9 cellular contexts compared by ENCODE assay signal in the genomic region with DNA sequence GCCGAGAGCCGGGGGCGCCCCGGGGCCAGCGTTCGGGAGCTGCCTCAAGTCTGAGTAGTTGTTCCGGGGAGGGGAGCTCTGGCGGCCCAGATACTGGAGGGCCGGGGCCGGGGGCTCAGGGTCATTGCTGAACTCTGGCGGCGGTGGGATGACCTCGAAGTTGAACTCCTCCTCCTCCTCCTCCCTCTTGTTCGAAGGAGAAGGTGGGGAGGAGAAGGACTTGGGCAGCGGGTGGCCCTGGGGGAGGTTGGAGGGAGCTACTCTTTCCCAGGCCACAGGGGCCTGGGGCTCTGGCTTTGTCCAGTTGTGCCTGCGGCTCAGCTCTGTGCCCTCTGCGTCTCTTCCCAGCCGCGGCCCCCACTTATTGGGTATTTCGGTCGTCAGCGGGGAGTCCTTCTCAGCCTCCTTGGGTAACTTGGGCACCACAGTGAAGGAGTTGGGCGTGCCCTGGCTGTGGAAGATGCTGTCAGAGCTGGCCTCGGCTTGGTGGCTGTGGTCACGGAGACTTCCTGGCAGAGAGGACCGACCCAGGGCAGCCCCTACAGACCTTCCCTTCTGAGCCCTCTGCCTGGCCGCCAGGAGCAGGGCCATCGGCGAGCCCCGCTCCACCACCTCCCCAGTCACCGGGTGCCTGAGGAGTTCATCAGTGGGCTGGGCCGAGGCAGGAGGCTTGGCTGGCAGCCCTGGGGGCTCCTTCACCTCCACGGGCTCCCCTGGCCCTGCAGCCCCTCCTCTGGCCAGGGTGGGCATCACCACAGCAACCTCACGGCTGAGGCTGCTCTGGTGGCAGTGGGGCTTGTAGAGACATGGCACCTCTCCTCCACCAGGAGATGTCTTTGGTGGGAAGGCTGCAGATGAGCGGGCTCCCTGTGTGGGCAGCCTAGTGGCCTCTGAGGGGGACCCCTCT. TPM values are rescaled to one million over a fixed set of nuclear protein-coding genes. Genes with fewer than 3 reads are reported as not detected.
A peak's percentile ranks its signal among the peaks of the same experiment; 100 is the strongest.
DNase-seq lines count a peak whose midpoint lies in the region; ATAC-seq, FAIRE-seq and TF ChIP-seq lines count a peak whose summit lies in the region.
"Had no signal": no experiment of that assay in that cellular context is flagged by ENCODE, and none has a peak within 500 bp of the region (broad histone marks: within the 10 kb centered on the region; RNA-seq: fewer than 3 reads in every experiment).

No MANE protein-coding gene starts in this region.

- peak overlapping the region; percentile 45 for H2AFZ ChIP-seq in hepatocyte

- no peak for TF ChIP-seq CTCF in hepatocyte (IDR thresholded peaks at IDR 0.05; ENCODE audit: poor library complexity)
- TF ChIP-seq CTCF in thoracic aorta (IDR thresholded peaks at IDR 0.05), result no peak

- H3K4me1 Mint-ChIP-seq in activated T-cell treated with anti-CD3 and anti-CD28 coated beads, Interleukin-2, amount 50 U/mL, for 4 hours (ENCODE audit: low read depth), result peaks cover 12% of the 10 kb centered on the region
- H3K4me1 Mint-ChIP-seq in T-helper 2 cell treated with Interferon-gamma antibody and Interleukin-4, amounts not matched to agents 5 μg/mL and 100 μg/mL, for 36 hours (ENCODE audit: low read depth), result peaks cover 13% of the 10 kb centered on the region

- peak overlapping the region; percentile 68 for H3K4me2 ChIP-seq in hepatocyte

- H3K27me3 Mint-ChIP-seq in activated T-cell treated with anti-CD3 and anti-CD28 coated beads, Interleukin-2, amount 50 U/mL, for 4 hours (ENCODE audit: low read depth), result no peaks in the 10 kb centered on the region
- peaks cover 2% of the 10 kb centered on the region for H3K27me3 Mint-ChIP-seq in T-helper 2 cell treated with Interferon-gamma antibody and Interleukin-4, amounts not matched to agents 5 μg/mL and 100 μg/mL, for 36 hours (ENCODE audit: low read depth)

- 89% methylated on average over 19 of the region's 35 CpGs for WGBS in hepatocyte (ENCODE audit: low lambda C conversion rate, missing lambda C conversion rate)

- H3K36me3 ChIP-seq in hepatocyte (replicated peaks; ENCODE audit: insufficient read depth, low read depth) (no peaks in the 10 kb centered on the region), thoracic aorta (no peaks in the 10 kb centered on the region)

- peaks cover 2% of the 10 kb centered on the region for H3K79me2 ChIP-seq in hepatocyte

- ATAC-seq in activated T-cell treated with anti-CD3 and anti-CD28 coated beads, Interleukin-2, amount 50 U/mL, for 4 hours, result peak; percentile 32 to 33
- ATAC-seq in thoracic aorta (ENCODE audit: insufficient number of reproducible peaks, low FRiP score, low read depth), result no peak
- ATAC-seq in GM21737 (IDR thresholded peaks at IDR 0.05; ENCODE audit: unreplicated experiment), result no peak
- no peak for ATAC-seq in HG03571 (IDR thresholded peaks at IDR 0.05; ENCODE audit: unreplicated experiment)

- no peaks in the 10 kb centered on the region for H3K9me2 ChIP-seq in hepatocyte (replicated peaks; ENCODE audit: insufficient read depth)

- no peaks in the 10 kb centered on the region for H3K9me3 ChIP-seq in hepatocyte (ENCODE audit: low read depth)
- no peaks in the 10 kb centered on the region for H3K9me3 ChIP-seq in thoracic aorta

- H3K4me3 ChIP-seq in hepatocyte (no peak overlapping the region), thoracic aorta (peak overlapping the region; percentile 66)

- H3K27ac ChIP-seq in hepatocyte, result no peak overlapping the region
- no peak overlapping the region for H3K27ac ChIP-seq in thoracic aorta

- DNase-seq in activated T-cell treated with anti-CD3 and anti-CD28 coated beads, Interleukin-2, amount 50 U/mL, for 4 hours, result no peak
- no peak for DNase-seq in activated T-cell treated with anti-CD3 and anti-CD28 coated beads, Interleukin-2, amount 50 U/mL, for 1 hour
- no peak for DNase-seq in T-helper 2 cell treated with Interferon-gamma antibody and Interleukin-4, amounts not matched to agents 5 μg/mL and 100 μg/mL, for 36 hours (ENCODE audit: low spot score)
- DNase-seq in hepatocyte (ENCODE audit: low spot score), result no peak
- no peak for DNase-seq in thoracic aorta (ENCODE audit: low spot score)
- no peak for DNase-seq in urothelium cell line (ENCODE audit: low spot score)
- DNase-seq: NCI-H1694 treated with DMSO at 0.1 percent for 48 hours had no signal

- no peak overlapping the region for H3K27ac Mint-ChIP-seq in T-helper 2 cell treated with Interferon-gamma antibody and Interleukin-4, amounts not matched to agents 5 μg/mL and 100 μg/mL, for 36 hours

- H3K4me1 ChIP-seq in hepatocyte (ENCODE audit: insufficient read depth), result peaks cover 43% of the 10 kb centered on the region
- H3K4me1 ChIP-seq in thoracic aorta (ENCODE audit: control insufficient read depth in 1 of 2, low read depth in 2 of 2), result peaks cover 4 to 6% of the 10 kb centered on the region in 2 donors

- peak overlapping the region; percentile 55 for H3K4me3 Mint-ChIP-seq in activated T-cell treated with anti-CD3 and anti-CD28 coated beads, Interleukin-2, amount 50 U/mL, for 4 hours
- H3K4me3 Mint-ChIP-seq in T-helper 2 cell treated with Interferon-gamma antibody and Interleukin-4, amounts not matched to agents 5 μg/mL and 100 μg/mL, for 36 hours, result peak overlapping the region; percentile 33

- no peak for FAIRE-seq in urothelium cell line (lab: Jason Lieb, UNC)

- H4K20me1 ChIP-seq in hepatocyte (ENCODE audit: insufficient read depth, poor library complexity, severe bottlenecking), result no peaks in the 10 kb centered on the region

- H3K9me3 Mint-ChIP-seq in activated T-cell treated with anti-CD3 and anti-CD28 coated beads, Interleukin-2, amount 50 U/mL, for 4 hours, result no peaks in the 10 kb centered on the region
- H3K9me3 Mint-ChIP-seq in T-helper 2 cell treated with Interferon-gamma antibody and Interleukin-4, amounts not matched to agents 5 μg/mL and 100 μg/mL, for 36 hours, result no peaks in the 10 kb centered on the region

- H3K27me3 ChIP-seq in hepatocyte (no peaks in the 10 kb centered on the region), thoracic aorta (replicated peaks; ENCODE audit: insufficient read depth) (no peaks in the 10 kb centered on the region)

- no peaks in the 10 kb centered on the region for H3K36me3 Mint-ChIP-seq in activated T-cell treated with anti-CD3 and anti-CD28 coated beads, Interleukin-2, amount 50 U/mL, for 4 hours (ENCODE audit: insufficient read depth)
- no peaks in the 10 kb centered on the region for H3K36me3 Mint-ChIP-seq in T-helper 2 cell treated with Interferon-gamma antibody and Interleukin-4, amounts not matched to agents 5 μg/mL and 100 μg/mL, for 36 hours (ENCODE audit: low read depth)

RNA-seq across cellular contexts. Expression of gene C6orf132, which starts 37.4 kb away (rescaled TPM):
- total RNA-seq in activated T-cell treated with anti-CD3 and anti-CD28 coated beads, Interleukin-2, amount 50 U/mL, for 4 hours, result under 1 TPM; 0.11 to 0.30 (median 0.29) TPM
- total RNA-seq in hepatocyte, result 11.6 and 12.5 TPM in 2 replicates
- polyA plus RNA-seq in hepatocyte, result 9.4 and 10.5 TPM in 2 replicates
- total RNA-seq in thoracic aorta, result 1 to 10 TPM in 1 of 2 donors, under 1 TPM in 1; 0.54 to 2.4 TPM

RNA-seq across cellular contexts. Expression of gene TAF8, which starts 54.7 kb away (rescaled TPM):
- total RNA-seq in activated T-cell treated with anti-CD3 and anti-CD28 coated beads, Interleukin-2, amount 50 U/mL, for 4 hours, result 10 to 100 TPM; 35.7 to 39.9 (median 38.2) TPM
- total RNA-seq in hepatocyte (16.7 and 25.1 TPM in 2 replicates), thoracic aorta (10 to 100 TPM; 24.5 to 40.8 TPM)
- polyA plus RNA-seq in hepatocyte, result 12.6 and 14.0 TPM in 2 replicates

Comparison
In these comparisons a context has a peak if more than half of its experiments do, and no peak if none do; other contexts are left out.
1. ATAC-seq: peak in activated T-cell treated with anti-CD3 and anti-CD28 coated beads, Interleukin-2, amount 50 U/mL, for 4 hours (2 of 2); none in thoracic aorta (single experiment), GM21737 (single experiment) and HG03571 (single experiment).